In genomic region chr6:11200356-11200755, GRCh38 we compare ENCODE assay signal across 1 cellular context.
TF ChIP-seq lines count a peak whose summit lies in the region.

No MANE protein-coding gene starts in this region.

TF ChIP-seq in SK-N-SH, 30 proteins besides CTCF, POLR2A, EP300 and RAD21 (continued from another document):
- TF ChIP-seq REST (IDR thresholded peaks at IDR 0.05; ENCODE audit: low read depth, low read length) (no peak), USF1 (IDR thresholded peaks at IDR 0.05; ENCODE audit: borderline replicate concordance, low read depth) (no peak), CHD2 (IDR thresholded peaks at IDR 0.05; ENCODE audit: low read length, partially characterized antibody) (no peak), GABPA (IDR thresholded peaks at IDR 0.05; ENCODE audit: low read depth) (no peak), FOSL2 (IDR thresholded peaks at IDR 0.05; ENCODE audit: borderline replicate concordance, low read depth) (peak; percentile 25; the same call in 1 of the 2 replicates), MEF2A (IDR thresholded peaks at IDR 0.05; ENCODE audit: borderline replicate concordance, low read depth) (no peak), MXI1 (IDR thresholded peaks at IDR 0.05; ENCODE audit: low read depth, low read length) (no peak), FOXM1 (IDR thresholded peaks at IDR 0.05; ENCODE audit: low read depth) (no peak), FOXJ3 (CRISPR knock-in tag; IDR thresholded peaks at IDR 0.05) (no peak), YY1 (IDR thresholded peaks at IDR 0.05; ENCODE audit: low read depth) (no peak), ELF1 (IDR thresholded peaks at IDR 0.05) (no peak; the same call in 1 of the 2 replicates), POLR2AphosphoS5 (IDR thresholded peaks at IDR 0.05; ENCODE audit: low read depth, low read length) (no peak), MAX (IDR thresholded peaks at IDR 0.05; ENCODE audit: low read depth) (no peak), JUND (IDR thresholded peaks at IDR 0.05) (peak; percentile 44), RFX5 (IDR thresholded peaks at IDR 0.05; ENCODE audit: low read length) (no peak), EZH2phosphoT487 (IDR thresholded peaks at IDR 0.05; ENCODE audit: borderline replicate concordance, low read depth) (no peak), RXRA (IDR thresholded peaks at IDR 0.05; ENCODE audit: borderline replicate concordance, low read depth) (0 out of 2 replicates have a peak, but pooled peaks have one; percentile 14), TAF1 (IDR thresholded peaks at IDR 0.05; ENCODE audit: borderline replicate concordance, low read depth, low read length) (no peak), GATA2 (CRISPR knock-in tag; IDR thresholded peaks at IDR 0.05) (no peak)
- TF ChIP-seq, protein P1, sequence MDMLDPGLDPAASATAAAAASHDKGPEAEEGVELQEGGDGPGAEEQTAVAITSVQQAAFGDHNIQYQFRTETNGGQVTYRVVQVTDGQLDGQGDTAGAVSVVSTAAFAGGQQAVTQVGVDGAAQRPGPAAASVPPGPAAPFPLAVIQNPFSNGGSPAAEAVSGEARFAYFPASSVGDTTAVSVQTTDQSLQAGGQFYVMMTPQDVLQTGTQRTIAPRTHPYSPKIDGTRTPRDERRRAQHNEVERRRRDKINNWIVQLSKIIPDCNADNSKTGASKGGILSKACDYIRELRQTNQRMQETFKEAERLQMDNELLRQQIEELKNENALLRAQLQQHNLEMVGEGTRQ (IDR thresholded peaks at IDR 0.05; ENCODE audit: borderline replicate concordance, low read depth, low read length), result no peak
- TF ChIP-seq, protein P2, sequence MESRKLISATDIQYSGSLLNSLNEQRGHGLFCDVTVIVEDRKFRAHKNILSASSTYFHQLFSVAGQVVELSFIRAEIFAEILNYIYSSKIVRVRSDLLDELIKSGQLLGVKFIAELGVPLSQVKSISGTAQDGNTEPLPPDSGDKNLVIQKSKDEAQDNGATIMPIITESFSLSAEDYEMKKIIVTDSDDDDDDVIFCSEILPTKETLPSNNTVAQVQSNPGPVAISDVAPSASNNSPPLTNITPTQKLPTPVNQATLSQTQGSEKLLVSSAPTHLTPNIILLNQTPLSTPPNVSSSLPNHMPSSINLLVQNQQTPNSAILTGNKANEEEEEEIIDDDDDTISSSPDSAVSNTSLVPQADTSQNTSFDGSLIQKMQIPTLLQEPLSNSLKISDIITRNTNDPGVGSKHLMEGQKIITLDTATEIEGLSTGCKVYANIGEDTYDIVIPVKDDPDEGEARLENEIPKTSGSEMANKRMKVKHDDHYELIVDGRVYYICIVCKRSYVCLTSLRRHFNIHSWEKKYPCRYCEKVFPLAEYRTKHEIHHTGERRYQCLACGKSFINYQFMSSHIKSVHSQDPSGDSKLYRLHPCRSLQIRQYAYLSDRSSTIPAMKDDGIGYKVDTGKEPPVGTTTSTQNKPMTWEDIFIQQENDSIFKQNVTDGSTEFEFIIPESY (IDR thresholded peaks at IDR 0.05; ENCODE audit: borderline replicate concordance, low read depth), result no peak
- TF ChIP-seq, protein P3, sequence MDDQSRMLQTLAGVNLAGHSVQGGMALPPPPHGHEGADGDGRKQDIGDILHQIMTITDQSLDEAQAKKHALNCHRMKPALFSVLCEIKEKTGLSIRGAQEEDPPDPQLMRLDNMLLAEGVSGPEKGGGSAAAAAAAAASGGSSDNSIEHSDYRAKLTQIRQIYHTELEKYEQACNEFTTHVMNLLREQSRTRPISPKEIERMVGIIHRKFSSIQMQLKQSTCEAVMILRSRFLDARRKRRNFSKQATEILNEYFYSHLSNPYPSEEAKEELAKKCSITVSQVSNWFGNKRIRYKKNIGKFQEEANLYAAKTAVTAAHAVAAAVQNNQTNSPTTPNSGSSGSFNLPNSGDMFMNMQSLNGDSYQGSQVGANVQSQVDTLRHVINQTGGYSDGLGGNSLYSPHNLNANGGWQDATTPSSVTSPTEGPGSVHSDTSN (IDR thresholded peaks at IDR 0.05), result peak; percentile 68
